In the genomic region with DNA sequence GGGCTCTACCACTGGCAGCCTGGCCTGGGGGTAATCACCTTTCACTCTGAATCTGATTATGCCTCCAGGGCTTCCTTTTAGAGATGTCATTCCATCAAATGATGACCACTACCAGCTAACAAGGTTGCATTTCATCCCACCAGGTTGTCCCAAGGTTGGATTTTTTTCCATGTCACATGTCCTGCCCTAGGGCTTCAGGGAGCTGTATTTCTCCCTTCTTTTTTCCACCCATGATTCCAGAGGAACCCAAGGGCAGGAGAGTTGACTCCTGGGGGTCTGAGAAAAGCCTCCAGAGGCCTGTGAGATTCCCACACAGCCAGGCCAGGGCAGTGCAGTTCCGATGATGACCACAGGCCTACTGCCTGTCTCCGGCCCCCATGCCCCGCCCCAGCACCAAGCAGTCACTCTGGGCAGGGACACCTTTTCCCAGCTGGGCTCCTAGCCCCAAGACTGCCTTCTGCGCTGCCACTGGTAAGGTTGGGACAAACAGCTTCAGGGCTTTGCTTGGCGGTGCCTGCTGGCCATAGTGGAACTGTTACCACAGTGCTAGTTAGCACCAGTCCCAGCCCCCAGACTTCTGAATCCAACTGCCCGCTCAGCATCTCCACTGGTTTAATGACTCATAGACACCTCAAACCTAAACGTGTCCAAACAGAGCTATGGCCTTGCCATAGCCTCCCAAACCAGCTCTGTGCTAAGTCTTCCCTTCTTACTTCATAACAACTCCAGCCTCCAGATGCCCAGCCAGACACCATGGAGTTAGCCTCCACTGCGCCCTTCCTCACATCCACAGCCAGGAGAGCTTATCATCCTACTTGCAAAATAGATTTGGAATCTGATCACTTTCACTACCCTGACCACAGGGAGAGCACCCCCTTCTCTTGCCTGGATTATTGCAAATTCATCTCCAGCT, we compare ENCODE assay signal across 1 cellular context.
A peak's percentile ranks its signal among the peaks of the same experiment; 100 is the strongest.
TF ChIP-seq lines count a peak whose summit lies in the region.

No MANE protein-coding gene starts in this region.

TF ChIP-seq in K562, 482 proteins besides CTCF, POLR2A, EP300 and RAD21 (continued from another document and continues in another):
- TF ChIP-seq MYC (IDR thresholded peaks at IDR 0.05; ENCODE audit: low read depth, low read length) (no peak), MYC (CRISPR knock-in tag; IDR thresholded peaks at IDR 0.05; ENCODE audit: borderline replicate concordance, low read depth) (peak; percentile 46; the same call in 1 of the 2 replicates), CBFA2T2 (conservative IDR thresholded peaks at IDR 0.05) (no peak), KLF16 (IDR thresholded peaks at IDR 0.05) (no peak), MAZ (CRISPR knock-in tag; conservative IDR thresholded peaks at IDR 0.05 in 1 of 2, IDR thresholded peaks at IDR 0.05 in 1 of 2) (no peak; a peak in 2 of 4 replicates), HIVEP1 (CRISPR knock-in tag; IDR thresholded peaks at IDR 0.05) (no peak), ZNF124 (CRISPR knock-in tag; IDR thresholded peaks at IDR 0.05) (no peak), ZEB2 (IDR thresholded peaks at IDR 0.05) (no peak), PML (IDR thresholded peaks at IDR 0.05; ENCODE audit: low read length) (no peak), CTBP1 (IDR thresholded peaks at IDR 0.05; ENCODE audit: borderline replicate concordance) (no peak), MED1 (CRISPR knock-in tag; IDR thresholded peaks at IDR 0.05; ENCODE audit: borderline replicate concordance) (no peak), ZNF76 (CRISPR knock-in tag; IDR thresholded peaks at IDR 0.05; ENCODE audit: borderline replicate concordance) (peak; percentile 16; the same call in 1 of the 2 replicates), CEBPG (CRISPR knock-in tag; IDR thresholded peaks at IDR 0.05) (0 out of 2 replicates have a peak, but pooled peaks have one; percentile 32), CEBPG (tag; conservative IDR thresholded peaks at IDR 0.05 in 1 of 2, IDR thresholded peaks at IDR 0.05 in 1 of 2) (no peak), CHCHD3 (CRISPR knock-in tag; IDR thresholded peaks at IDR 0.05) (no peak), ZKSCAN8 (CRISPR knock-in tag; IDR thresholded peaks at IDR 0.05) (no peak; the same call in 1 of the 2 replicates), ZNF444 (CRISPR knock-in tag; IDR thresholded peaks at IDR 0.05) (no peak), ZKSCAN1 (IDR thresholded peaks at IDR 0.05; ENCODE audit: low read depth, low read length) (0 out of 2 replicates have a peak, but pooled peaks have one; percentile 31), ESRRA (IDR thresholded peaks at IDR 0.05; ENCODE audit: borderline replicate concordance, low read depth) (no peak), HMGN3 (IDR thresholded peaks at IDR 0.05; ENCODE audit: borderline replicate concordance, extremely low read depth, insufficient read length, low read depth, low read length) (no peak), ZNF165 (CRISPR knock-in tag; IDR thresholded peaks at IDR 0.05; ENCODE audit: borderline replicate concordance) (no peak), ZSCAN32 (CRISPR knock-in tag; IDR thresholded peaks at IDR 0.05) (no peak), KDM1A (IDR thresholded peaks at IDR 0.05) (no peak), ZNF184 (CRISPR knock-in tag; IDR thresholded peaks at IDR 0.05) (no peak), DNMT1 (IDR thresholded peaks at IDR 0.05) (no peak), HNRNPH1 (optimal IDR thresholded peaks at IDR 0.05; ENCODE audit: low read depth, low read length) (no peak), ZNF766 (CRISPR knock-in tag; conservative IDR thresholded peaks at IDR 0.05) (no peak; the same call in 1 of the 2 replicates), ETV6 (IDR thresholded peaks at IDR 0.05; ENCODE audit: borderline replicate concordance in 1 of 2, low read depth in 2 of 2, low read length in 1 of 2) (no peak), ETV6 (CRISPR knock-in tag; IDR thresholded peaks at IDR 0.05; ENCODE audit: borderline replicate concordance) (no peak), MTA1 (IDR thresholded peaks at IDR 0.05; ENCODE audit: borderline replicate concordance) (0 out of 2 replicates have a peak, but pooled peaks have one; percentile 7), NR3C1 (CRISPR knock-in tag; IDR thresholded peaks at IDR 0.05) (no peak), KLF10 (CRISPR knock-in tag; IDR thresholded peaks at IDR 0.05) (no peak), ZNF274 (IDR thresholded peaks at IDR 0.05; ENCODE audit: borderline replicate concordance, low read depth, low read length) (no peak), PRMT5 (CRISPR knock-in tag; IDR thresholded peaks at IDR 0.05) (no peak), ARID2 (IDR thresholded peaks at IDR 0.05) (no peak), NFXL1 (CRISPR knock-in tag; IDR thresholded peaks at IDR 0.05) (no peak), ELF4 (CRISPR knock-in tag; IDR thresholded peaks at IDR 0.05) (0 out of 2 replicates have a peak, but pooled peaks have one; percentile 9), MXI1 (IDR thresholded peaks at IDR 0.05; ENCODE audit: low read depth, low read length) (no peak), SMARCA5 (IDR thresholded peaks at IDR 0.05) (no peak), ZNF778 (CRISPR knock-in tag; IDR thresholded peaks at IDR 0.05) (no peak), KDM2B (CRISPR knock-in tag; IDR thresholded peaks at IDR 0.05) (no peak), NONO (IDR thresholded peaks at IDR 0.05; ENCODE audit: low read depth in 2 of 2, low read length in 1 of 2) (no peak), EHMT2 (IDR thresholded peaks at IDR 0.05) (no peak), ZNF253 (CRISPR knock-in tag; conservative IDR thresholded peaks at IDR 0.05) (no peak), NELFE (IDR thresholded peaks at IDR 0.05; ENCODE audit: insufficient read depth, insufficient read length) (no peak), ZNF408 (CRISPR knock-in tag; IDR thresholded peaks at IDR 0.05; ENCODE audit: low read depth) (no peak), SMAD1 (IDR thresholded peaks at IDR 0.05; ENCODE audit: low read depth, low read length, partially characterized antibody) (no peak), ZNF197 (CRISPR knock-in tag; IDR thresholded peaks at IDR 0.05; ENCODE audit: low read depth) (no peak)
- TF ChIP-seq, protein P1, sequence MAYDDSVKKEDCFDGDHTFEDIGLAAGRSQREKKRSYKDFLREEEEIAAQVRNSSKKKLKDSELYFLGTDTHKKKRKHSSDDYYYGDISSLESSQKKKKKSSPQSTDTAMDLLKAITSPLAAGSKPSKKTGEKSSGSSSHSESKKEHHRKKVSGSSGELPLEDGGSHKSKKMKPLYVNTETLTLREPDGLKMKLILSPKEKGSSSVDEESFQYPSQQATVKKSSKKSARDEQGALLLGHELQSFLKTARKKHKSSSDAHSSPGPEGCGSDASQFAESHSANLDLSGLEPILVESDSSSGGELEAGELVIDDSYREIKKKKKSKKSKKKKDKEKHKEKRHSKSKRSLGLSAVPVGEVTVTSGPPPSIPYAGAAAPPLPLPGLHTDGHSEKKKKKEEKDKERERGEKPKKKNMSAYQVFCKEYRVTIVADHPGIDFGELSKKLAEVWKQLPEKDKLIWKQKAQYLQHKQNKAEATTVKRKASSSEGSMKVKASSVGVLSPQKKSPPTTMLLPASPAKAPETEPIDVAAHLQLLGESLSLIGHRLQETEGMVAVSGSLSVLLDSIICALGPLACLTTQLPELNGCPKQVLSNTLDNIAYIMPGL (CRISPR knock-in tag; IDR thresholded peaks at IDR 0.05) = no peak
- TF ChIP-seq, protein P2, sequence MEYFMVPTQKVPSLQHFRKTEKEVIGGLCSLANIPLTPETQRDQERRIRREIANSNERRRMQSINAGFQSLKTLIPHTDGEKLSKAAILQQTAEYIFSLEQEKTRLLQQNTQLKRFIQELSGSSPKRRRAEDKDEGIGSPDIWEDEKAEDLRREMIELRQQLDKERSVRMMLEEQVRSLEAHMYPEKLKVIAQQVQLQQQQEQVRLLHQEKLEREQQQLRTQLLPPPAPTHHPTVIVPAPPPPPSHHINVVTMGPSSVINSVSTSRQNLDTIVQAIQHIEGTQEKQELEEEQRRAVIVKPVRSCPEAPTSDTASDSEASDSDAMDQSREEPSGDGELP (CRISPR knock-in tag; IDR thresholded peaks at IDR 0.05; ENCODE audit: borderline replicate concordance) = peak; percentile 66; the same call in 1 of the 2 replicates
- TF ChIP-seq, protein P3, sequence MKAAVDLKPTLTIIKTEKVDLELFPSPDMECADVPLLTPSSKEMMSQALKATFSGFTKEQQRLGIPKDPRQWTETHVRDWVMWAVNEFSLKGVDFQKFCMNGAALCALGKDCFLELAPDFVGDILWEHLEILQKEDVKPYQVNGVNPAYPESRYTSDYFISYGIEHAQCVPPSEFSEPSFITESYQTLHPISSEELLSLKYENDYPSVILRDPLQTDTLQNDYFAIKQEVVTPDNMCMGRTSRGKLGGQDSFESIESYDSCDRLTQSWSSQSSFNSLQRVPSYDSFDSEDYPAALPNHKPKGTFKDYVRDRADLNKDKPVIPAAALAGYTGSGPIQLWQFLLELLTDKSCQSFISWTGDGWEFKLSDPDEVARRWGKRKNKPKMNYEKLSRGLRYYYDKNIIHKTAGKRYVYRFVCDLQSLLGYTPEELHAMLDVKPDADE (conservative IDR thresholded peaks at IDR 0.05; ENCODE audit: control insufficient read depth, low read depth, low read length) = no peak
- TF ChIP-seq, protein P4, sequence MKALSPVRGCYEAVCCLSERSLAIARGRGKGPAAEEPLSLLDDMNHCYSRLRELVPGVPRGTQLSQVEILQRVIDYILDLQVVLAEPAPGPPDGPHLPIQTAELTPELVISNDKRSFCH (CRISPR knock-in tag; IDR thresholded peaks at IDR 0.05) = no peak
- TF ChIP-seq, protein P4 (tag; IDR thresholded peaks at IDR 0.05) = peak; percentile 88
- TF ChIP-seq, protein P5, sequence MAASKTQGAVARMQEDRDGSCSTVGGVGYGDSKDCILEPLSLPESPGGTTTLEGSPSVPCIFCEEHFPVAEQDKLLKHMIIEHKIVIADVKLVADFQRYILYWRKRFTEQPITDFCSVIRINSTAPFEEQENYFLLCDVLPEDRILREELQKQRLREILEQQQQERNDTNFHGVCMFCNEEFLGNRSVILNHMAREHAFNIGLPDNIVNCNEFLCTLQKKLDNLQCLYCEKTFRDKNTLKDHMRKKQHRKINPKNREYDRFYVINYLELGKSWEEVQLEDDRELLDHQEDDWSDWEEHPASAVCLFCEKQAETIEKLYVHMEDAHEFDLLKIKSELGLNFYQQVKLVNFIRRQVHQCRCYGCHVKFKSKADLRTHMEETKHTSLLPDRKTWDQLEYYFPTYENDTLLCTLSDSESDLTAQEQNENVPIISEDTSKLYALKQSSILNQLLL (CRISPR knock-in tag; IDR thresholded peaks at IDR 0.05; ENCODE audit: borderline replicate concordance) = no peak
- TF ChIP-seq, protein P6, sequence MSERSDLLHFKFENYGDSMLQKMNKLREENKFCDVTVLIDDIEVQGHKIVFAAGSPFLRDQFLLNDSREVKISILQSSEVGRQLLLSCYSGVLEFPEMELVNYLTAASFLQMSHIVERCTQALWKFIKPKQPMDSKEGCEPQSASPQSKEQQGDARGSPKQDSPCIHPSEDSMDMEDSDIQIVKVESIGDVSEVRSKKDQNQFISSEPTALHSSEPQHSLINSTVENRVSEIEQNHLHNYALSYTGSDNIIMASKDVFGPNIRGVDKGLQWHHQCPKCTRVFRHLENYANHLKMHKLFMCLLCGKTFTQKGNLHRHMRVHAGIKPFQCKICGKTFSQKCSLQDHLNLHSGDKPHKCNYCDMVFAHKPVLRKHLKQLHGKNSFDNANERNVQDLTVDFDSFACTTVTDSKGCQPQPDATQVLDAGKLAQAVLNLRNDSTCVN (CRISPR knock-in tag; IDR thresholded peaks at IDR 0.05) = no peak
- TF ChIP-seq, protein P7, sequence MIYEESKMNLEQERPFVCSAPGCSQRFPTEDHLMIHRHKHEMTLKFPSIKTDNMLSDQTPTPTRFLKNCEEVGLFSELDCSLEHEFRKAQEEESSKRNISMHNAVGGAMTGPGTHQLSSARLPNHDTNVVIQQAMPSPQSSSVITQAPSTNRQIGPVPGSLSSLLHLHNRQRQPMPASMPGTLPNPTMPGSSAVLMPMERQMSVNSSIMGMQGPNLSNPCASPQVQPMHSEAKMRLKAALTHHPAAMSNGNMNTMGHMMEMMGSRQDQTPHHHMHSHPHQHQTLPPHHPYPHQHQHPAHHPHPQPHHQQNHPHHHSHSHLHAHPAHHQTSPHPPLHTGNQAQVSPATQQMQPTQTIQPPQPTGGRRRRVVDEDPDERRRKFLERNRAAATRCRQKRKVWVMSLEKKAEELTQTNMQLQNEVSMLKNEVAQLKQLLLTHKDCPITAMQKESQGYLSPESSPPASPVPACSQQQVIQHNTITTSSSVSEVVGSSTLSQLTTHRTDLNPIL (CRISPR knock-in tag; IDR thresholded peaks at IDR 0.05) = no peak
- TF ChIP-seq, protein P8, sequence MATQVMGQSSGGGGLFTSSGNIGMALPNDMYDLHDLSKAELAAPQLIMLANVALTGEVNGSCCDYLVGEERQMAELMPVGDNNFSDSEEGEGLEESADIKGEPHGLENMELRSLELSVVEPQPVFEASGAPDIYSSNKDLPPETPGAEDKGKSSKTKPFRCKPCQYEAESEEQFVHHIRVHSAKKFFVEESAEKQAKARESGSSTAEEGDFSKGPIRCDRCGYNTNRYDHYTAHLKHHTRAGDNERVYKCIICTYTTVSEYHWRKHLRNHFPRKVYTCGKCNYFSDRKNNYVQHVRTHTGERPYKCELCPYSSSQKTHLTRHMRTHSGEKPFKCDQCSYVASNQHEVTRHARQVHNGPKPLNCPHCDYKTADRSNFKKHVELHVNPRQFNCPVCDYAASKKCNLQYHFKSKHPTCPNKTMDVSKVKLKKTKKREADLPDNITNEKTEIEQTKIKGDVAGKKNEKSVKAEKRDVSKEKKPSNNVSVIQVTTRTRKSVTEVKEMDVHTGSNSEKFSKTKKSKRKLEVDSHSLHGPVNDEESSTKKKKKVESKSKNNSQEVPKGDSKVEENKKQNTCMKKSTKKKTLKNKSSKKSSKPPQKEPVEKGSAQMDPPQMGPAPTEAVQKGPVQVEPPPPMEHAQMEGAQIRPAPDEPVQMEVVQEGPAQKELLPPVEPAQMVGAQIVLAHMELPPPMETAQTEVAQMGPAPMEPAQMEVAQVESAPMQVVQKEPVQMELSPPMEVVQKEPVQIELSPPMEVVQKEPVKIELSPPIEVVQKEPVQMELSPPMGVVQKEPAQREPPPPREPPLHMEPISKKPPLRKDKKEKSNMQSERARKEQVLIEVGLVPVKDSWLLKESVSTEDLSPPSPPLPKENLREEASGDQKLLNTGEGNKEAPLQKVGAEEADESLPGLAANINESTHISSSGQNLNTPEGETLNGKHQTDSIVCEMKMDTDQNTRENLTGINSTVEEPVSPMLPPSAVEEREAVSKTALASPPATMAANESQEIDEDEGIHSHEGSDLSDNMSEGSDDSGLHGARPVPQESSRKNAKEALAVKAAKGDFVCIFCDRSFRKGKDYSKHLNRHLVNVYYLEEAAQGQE (CRISPR knock-in tag; IDR thresholded peaks at IDR 0.05; ENCODE audit: low read depth) = no peak
- TF ChIP-seq, protein P9, sequence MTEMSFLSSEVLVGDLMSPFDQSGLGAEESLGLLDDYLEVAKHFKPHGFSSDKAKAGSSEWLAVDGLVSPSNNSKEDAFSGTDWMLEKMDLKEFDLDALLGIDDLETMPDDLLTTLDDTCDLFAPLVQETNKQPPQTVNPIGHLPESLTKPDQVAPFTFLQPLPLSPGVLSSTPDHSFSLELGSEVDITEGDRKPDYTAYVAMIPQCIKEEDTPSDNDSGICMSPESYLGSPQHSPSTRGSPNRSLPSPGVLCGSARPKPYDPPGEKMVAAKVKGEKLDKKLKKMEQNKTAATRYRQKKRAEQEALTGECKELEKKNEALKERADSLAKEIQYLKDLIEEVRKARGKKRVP (CRISPR knock-in tag; IDR thresholded peaks at IDR 0.05) = no peak; the same call in 1 of the 2 replicates
- TF ChIP-seq, protein P10, sequence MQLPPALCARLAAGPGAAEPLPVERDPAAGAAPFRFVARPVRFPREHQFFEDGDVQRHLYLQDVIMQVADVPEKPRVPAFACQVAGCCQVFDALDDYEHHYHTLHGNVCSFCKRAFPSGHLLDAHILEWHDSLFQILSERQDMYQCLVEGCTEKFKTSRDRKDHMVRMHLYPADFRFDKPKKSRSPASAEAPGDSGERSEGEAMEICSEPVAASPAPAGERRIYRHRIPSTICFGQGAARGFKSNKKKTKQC (CRISPR knock-in tag; IDR thresholded peaks at IDR 0.05) = no peak
